Comparison of ENCODE assay signal across 8 cellular contexts in genomic region chr3:12187448-12188327, GRCh38. TPM values are rescaled to one million over a fixed set of nuclear protein-coding genes. Genes with fewer than 3 reads are reported as not detected.
DNase-seq lines count a peak whose midpoint lies in the region; ATAC-seq and TF ChIP-seq lines count a peak whose summit lies in the region.

No MANE protein-coding gene starts in this region.

- no peaks in the 10 kb centered on the region for H3K9me3 Mint-ChIP-seq in T-helper 1 cell treated with Interleukin-12 subunit alpha and Interleukin-12 subunit beta and Interleukin-4 antibody, amounts not matched to agents 30 μg/mL and 1 μg/mL, for 36 hours
- peaks cover 1% of the 10 kb centered on the region for H3K9me3 Mint-ChIP-seq in endodermal cell

- DNase-seq in activated CD4-positive, alpha-beta T cell treated with anti-CD3 and anti-CD28 coated beads for 24 hours (ENCODE audit: low read depth in 2 of 2): peak; percentile 46 to 64
- DNase-seq in activated CD4-positive, alpha-beta T cell treated with anti-CD3 and anti-CD28 coated beads for 1 hour: no peak
- DNase-seq in endodermal cell (peak; percentile 57), ovary (peak in 4 of 5 donors; percentile 40 to 70 (median 64)), SW 1271 (lab: John Stamatoyannopoulos, UW) (no peak), NCI-H2107 (lab: John Stamatoyannopoulos, UW) (no peak)

- peak; percentile 74 for ATAC-seq in HG03066 (IDR thresholded peaks at IDR 0.05; ENCODE audit: low read depth, unreplicated experiment)

- peak overlapping the region; percentile 85 for H3K27ac Mint-ChIP-seq in T-helper 1 cell treated with Interleukin-12 subunit alpha and Interleukin-12 subunit beta and Interleukin-4 antibody, amounts not matched to agents 30 μg/mL and 1 μg/mL, for 36 hours
- H3K27ac Mint-ChIP-seq in endodermal cell: peak overlapping the region; percentile 48

- H3K27me3 ChIP-seq in endodermal cell (ENCODE audit: control insufficient read depth, insufficient read depth, low read length, poor library complexity, severe bottlenecking): no peaks in the 10 kb centered on the region
- H3K27me3 ChIP-seq in ovary: no peaks in the 10 kb centered on the region

- no peak for TF ChIP-seq EP300 in ovary (IDR thresholded peaks at IDR 0.05)

- WGBS in endodermal cell (ENCODE audit: insufficient coverage in 1 of 2, insufficient read length in 1 of 2), 2 experiments: 80 to 94% methylated on average over 3 to 7 of the region's 7 CpGs
- 4 to 18% (median 14%) methylated on average over 7 of the region's 7 CpGs for WGBS in ovary, 3 donors

- H3K27ac ChIP-seq in endodermal cell (ENCODE audit: low read depth, low read length) (no peak overlapping the region), ovary (peak overlapping the region in 1 of 2 donors; percentile 36)

- no peaks in the 10 kb centered on the region for H3K4me1 ChIP-seq in endodermal cell (ENCODE audit: control insufficient read depth, insufficient read depth, low read length)
- H3K4me1 ChIP-seq in ovary (ENCODE audit: insufficient read depth): peaks cover 15% of the 10 kb centered on the region

- no peaks in the 10 kb centered on the region for H3K36me3 Mint-ChIP-seq in T-helper 1 cell treated with Interleukin-12 subunit alpha and Interleukin-12 subunit beta and Interleukin-4 antibody, amounts not matched to agents 30 μg/mL and 1 μg/mL, for 36 hours (ENCODE audit: low read depth)
- H3K36me3 Mint-ChIP-seq in endodermal cell (ENCODE audit: low read depth): no peaks in the 10 kb centered on the region

- no peaks in the 10 kb centered on the region for H3K27me3 Mint-ChIP-seq in T-helper 1 cell treated with Interleukin-12 subunit alpha and Interleukin-12 subunit beta and Interleukin-4 antibody, amounts not matched to agents 30 μg/mL and 1 μg/mL, for 36 hours (ENCODE audit: low read depth)
- H3K27me3 Mint-ChIP-seq in endodermal cell (ENCODE audit: insufficient read depth): no peaks in the 10 kb centered on the region

- H3K4me3 ChIP-seq in endodermal cell (ENCODE audit: low read length) (no peak overlapping the region), ovary (no peak overlapping the region)

- TF ChIP-seq POLR2A in ovary (IDR thresholded peaks at IDR 0.05): no peak

- H3K9ac ChIP-seq in endodermal cell (ENCODE audit: extremely low read depth, low read length, poor library complexity, severe bottlenecking): no peak overlapping the region

- TF ChIP-seq CTCF in endodermal cell (conservative IDR thresholded peaks at IDR 0.05): no peak
- TF ChIP-seq CTCF in ovary (IDR thresholded peaks at IDR 0.05): no peak

- intact Hi-C loops in ovary (cut with DNase I): loop anchor here in 2 of 4 donors (5.0 to 10.0 kb wide), 2 partner anchors 45 to 97 kb away; partner anchors contain the start of gene PPARG (in 1 of the 2)

- peak overlapping the region; percentile 58 for H3K4me3 Mint-ChIP-seq in T-helper 1 cell treated with Interleukin-12 subunit alpha and Interleukin-12 subunit beta and Interleukin-4 antibody, amounts not matched to agents 30 μg/mL and 1 μg/mL, for 36 hours
- H3K4me3 Mint-ChIP-seq in endodermal cell: no peak overlapping the region

- no peaks in the 10 kb centered on the region for H3K9me3 ChIP-seq in endodermal cell (ENCODE audit: control insufficient read depth, low read length)
- no peaks in the 10 kb centered on the region for H3K9me3 ChIP-seq in ovary

- H3K4me1 Mint-ChIP-seq in T-helper 1 cell treated with Interleukin-12 subunit alpha and Interleukin-12 subunit beta and Interleukin-4 antibody, amounts not matched to agents 30 μg/mL and 1 μg/mL, for 36 hours (ENCODE audit: low read depth): peaks cover 23% of the 10 kb centered on the region
- H3K4me1 Mint-ChIP-seq in endodermal cell: peaks cover 13% of the 10 kb centered on the region

- H3K36me3 ChIP-seq in endodermal cell (ENCODE audit: control insufficient read depth, insufficient read depth, low read length): no peaks in the 10 kb centered on the region
- no peaks in the 10 kb centered on the region for H3K36me3 ChIP-seq in ovary

RNA-seq across cellular contexts. Expression of gene TIMP4, which starts 29.0 kb away (rescaled TPM):
- total RNA-seq in endodermal cell (1 to 10 TPM in 1 of 2 donors, not detected in 1; 4.4 TPM), ovary (10 to 100 TPM in 1 of 7 donors, 1 to 10 TPM in 6; 1.1 to 11.8 (median 4.2) TPM)
- 2.7 TPM for polyA plus RNA-seq in endodermal cell (2013, experiment 1 of 2)
- 2.9 TPM for polyA plus RNA-seq in endodermal cell (2013, experiment 2 of 2)
- polyA plus RNA-seq in ovary: 1 to 10 TPM; 4.3 to 5.8 TPM

Comparison
In these comparisons a context has a peak if more than half of its experiments do, and no peak if none do; other contexts are left out.
1. DNase-seq: peak in activated CD4-positive, alpha-beta T cell treated with anti-CD3 and anti-CD28 coated beads for 24 hours (2 of 2), endodermal cell (single experiment) and ovary (4 of 5); none in activated CD4-positive, alpha-beta T cell treated with anti-CD3 and anti-CD28 coated beads for 1 hour (single experiment), SW 1271 (0 of 2) and NCI-H2107 (single experiment).